ENCODE assay signal across 18 cellular contexts in genomic region chr13:95926231-95926630, GRCh38.
"Had no signal": no experiment of that assay in that cellular context is flagged by ENCODE, and none has a peak within 500 bp of the region (broad histone marks: within the 10 kb centered on the region; RNA-seq: fewer than 3 reads in every experiment).

No MANE protein-coding gene starts in this region.

- H3K4me3 Mint-ChIP-seq: activated naive CD4-positive, alpha-beta T cell treated with anti-CD3 and anti-CD28 coated beads for 36 hours; activated naive CD8-positive, alpha-beta T cell treated with anti-CD3 and anti-CD28 coated beads, Interleukin-2, amount 50 U/mL, for 24 hours; activated T-helper 17 cell treated with anti-CD3 and anti-CD28 coated beads, Interleukin-2, amount 50 U/mL, for 72 hours; neural progenitor cell had no signal

- H3K4me1 ChIP-seq: ascending aorta, neural progenitor cell, pancreas, vagina had no signal

- H3K9me3 Mint-ChIP-seq: activated T-helper 17 cell treated with anti-CD3 and anti-CD28 coated beads, Interleukin-2, amount 50 U/mL, for 72 hours had no signal

- H3K4me1 Mint-ChIP-seq: activated naive CD8-positive, alpha-beta T cell treated with anti-CD3 and anti-CD28 coated beads, Interleukin-2, amount 50 U/mL, for 24 hours; activated T-helper 17 cell treated with anti-CD3 and anti-CD28 coated beads, Interleukin-2, amount 50 U/mL, for 72 hours; neural progenitor cell had no signal

- H3K36me3 ChIP-seq: ascending aorta, cardiac muscle cell, pancreas had no signal

- DNase-seq: activated naive CD4-positive, alpha-beta T cell treated with anti-CD3 and anti-CD28 coated beads for 36 hours; activated naive CD8-positive, alpha-beta T cell treated with anti-CD3 and anti-CD28 coated beads, Interleukin-2, amount 50 U/mL, for 24 hours; dorsolateral prefrontal cortex; hippocampal formation; midbrain; pancreas; retina; stimulated activated CD4-positive, alpha-beta T cell treated with anti-CD3 and anti-CD28 coated beads, Interleukin-15, amount 100 ng/mL, for 24 hours; stimulated activated CD4-positive, alpha-beta T cell treated with anti-CD3 and anti-CD28 coated beads, Interleukin-4, amount 100 ng/mL, for 1 hour; stimulated activated naive CD4-positive, alpha-beta T cell; SW 1271 had no signal

- H3K9me3 ChIP-seq: pancreas, vagina had no signal

- H3K27ac Mint-ChIP-seq: activated naive CD4-positive, alpha-beta T cell treated with anti-CD3 and anti-CD28 coated beads for 36 hours; activated naive CD8-positive, alpha-beta T cell treated with anti-CD3 and anti-CD28 coated beads, Interleukin-2, amount 50 U/mL, for 24 hours; activated T-helper 17 cell treated with anti-CD3 and anti-CD28 coated beads, Interleukin-2, amount 50 U/mL, for 72 hours; neural progenitor cell had no signal

- ATAC-seq: activated CD4-positive, CD25-positive, alpha-beta regulatory T cell treated with anti-CD3 and anti-CD28 coated beads, Interleukin-2, amount 50 U/mL, for 24 hours; activated naive CD8-positive, alpha-beta T cell treated with anti-CD3 and anti-CD28 coated beads, Interleukin-2, amount 50 U/mL, for 24 hours; activated T-helper 17 cell treated with anti-CD3 and anti-CD28 coated beads, Interleukin-2, amount 50 U/mL, for 72 hours; pancreas had no signal

- H3K27ac ChIP-seq: ascending aorta, cardiac muscle cell, neural progenitor cell, pancreas, tibial nerve, vagina had no signal

- H3K4me3 ChIP-seq: ascending aorta, cardiac muscle cell, dorsolateral prefrontal cortex, neural progenitor cell, pancreas, tibial nerve, vagina had no signal

- H3K27me3 ChIP-seq: ascending aorta, cardiac muscle cell, dorsolateral prefrontal cortex, neural progenitor cell, pancreas, tibial nerve, vagina had no signal

- H3K27me3 Mint-ChIP-seq: activated naive CD8-positive, alpha-beta T cell treated with anti-CD3 and anti-CD28 coated beads, Interleukin-2, amount 50 U/mL, for 24 hours; activated T-helper 17 cell treated with anti-CD3 and anti-CD28 coated beads, Interleukin-2, amount 50 U/mL, for 72 hours had no signal
